1 cellular context compared by ENCODE assay signal in the genomic region with DNA sequence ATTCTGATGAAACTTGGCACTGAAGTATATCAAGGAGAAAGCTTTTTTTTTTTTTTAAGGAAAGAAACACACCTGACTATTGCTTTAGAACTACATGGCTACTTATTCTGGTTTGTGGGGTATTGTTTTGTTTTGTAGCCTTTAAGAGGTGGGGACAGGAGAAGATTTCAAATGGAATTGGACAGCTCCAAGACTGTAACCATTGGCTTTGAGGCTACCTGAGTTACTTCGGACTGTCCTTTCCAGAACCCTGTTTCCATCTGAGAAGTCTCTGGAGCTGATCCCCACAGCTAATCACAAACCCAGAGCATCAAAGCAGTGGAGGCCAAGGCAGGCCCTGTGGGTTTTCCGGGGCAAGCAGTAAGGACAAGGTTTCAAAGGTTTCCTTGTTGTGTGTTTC.
TF ChIP-seq lines count a peak whose summit lies in the region.

No MANE protein-coding gene starts in this region.

TF ChIP-seq in HEK293, 187 proteins besides CTCF, POLR2A, EP300 and RAD21 (continued from another document):
- TF ChIP-seq, protein P1, sequence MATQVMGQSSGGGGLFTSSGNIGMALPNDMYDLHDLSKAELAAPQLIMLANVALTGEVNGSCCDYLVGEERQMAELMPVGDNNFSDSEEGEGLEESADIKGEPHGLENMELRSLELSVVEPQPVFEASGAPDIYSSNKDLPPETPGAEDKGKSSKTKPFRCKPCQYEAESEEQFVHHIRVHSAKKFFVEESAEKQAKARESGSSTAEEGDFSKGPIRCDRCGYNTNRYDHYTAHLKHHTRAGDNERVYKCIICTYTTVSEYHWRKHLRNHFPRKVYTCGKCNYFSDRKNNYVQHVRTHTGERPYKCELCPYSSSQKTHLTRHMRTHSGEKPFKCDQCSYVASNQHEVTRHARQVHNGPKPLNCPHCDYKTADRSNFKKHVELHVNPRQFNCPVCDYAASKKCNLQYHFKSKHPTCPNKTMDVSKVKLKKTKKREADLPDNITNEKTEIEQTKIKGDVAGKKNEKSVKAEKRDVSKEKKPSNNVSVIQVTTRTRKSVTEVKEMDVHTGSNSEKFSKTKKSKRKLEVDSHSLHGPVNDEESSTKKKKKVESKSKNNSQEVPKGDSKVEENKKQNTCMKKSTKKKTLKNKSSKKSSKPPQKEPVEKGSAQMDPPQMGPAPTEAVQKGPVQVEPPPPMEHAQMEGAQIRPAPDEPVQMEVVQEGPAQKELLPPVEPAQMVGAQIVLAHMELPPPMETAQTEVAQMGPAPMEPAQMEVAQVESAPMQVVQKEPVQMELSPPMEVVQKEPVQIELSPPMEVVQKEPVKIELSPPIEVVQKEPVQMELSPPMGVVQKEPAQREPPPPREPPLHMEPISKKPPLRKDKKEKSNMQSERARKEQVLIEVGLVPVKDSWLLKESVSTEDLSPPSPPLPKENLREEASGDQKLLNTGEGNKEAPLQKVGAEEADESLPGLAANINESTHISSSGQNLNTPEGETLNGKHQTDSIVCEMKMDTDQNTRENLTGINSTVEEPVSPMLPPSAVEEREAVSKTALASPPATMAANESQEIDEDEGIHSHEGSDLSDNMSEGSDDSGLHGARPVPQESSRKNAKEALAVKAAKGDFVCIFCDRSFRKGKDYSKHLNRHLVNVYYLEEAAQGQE (tag by site-specific recombination; IDR thresholded peaks at IDR 0.05), result peak; percentile 49; the same call in 1 of the 2 replicates
- TF ChIP-seq ZNF16 (tag by site-specific recombination; IDR thresholded peaks at IDR 0.05; ENCODE audit: low read depth) (no peak), HOXD13 (CRISPR knock-in tag; IDR thresholded peaks at IDR 0.05; ENCODE audit: borderline replicate concordance) (no peak)
- TF ChIP-seq, protein P2, sequence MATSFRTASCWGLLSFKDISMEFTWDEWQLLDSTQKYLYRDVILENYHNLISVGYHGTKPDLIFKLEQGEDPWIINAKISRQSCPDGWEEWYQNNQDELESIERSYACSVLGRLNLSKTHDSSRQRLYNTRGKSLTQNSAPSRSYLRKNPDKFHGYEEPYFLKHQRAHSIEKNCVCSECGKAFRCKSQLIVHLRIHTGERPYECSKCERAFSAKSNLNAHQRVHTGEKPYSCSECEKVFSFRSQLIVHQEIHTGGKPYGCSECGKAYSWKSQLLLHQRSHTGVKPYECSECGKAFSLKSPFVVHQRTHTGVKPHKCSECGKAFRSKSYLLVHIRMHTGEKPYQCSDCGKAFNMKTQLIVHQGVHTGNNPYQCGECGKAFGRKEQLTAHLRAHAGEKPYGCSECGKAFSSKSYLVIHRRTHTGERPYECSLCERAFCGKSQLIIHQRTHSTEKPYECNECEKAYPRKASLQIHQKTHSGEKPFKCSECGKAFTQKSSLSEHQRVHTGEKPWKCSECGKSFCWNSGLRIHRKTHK (tag by site-specific recombination; IDR thresholded peaks at IDR 0.05), result no peak
- TF ChIP-seq, protein P3, sequence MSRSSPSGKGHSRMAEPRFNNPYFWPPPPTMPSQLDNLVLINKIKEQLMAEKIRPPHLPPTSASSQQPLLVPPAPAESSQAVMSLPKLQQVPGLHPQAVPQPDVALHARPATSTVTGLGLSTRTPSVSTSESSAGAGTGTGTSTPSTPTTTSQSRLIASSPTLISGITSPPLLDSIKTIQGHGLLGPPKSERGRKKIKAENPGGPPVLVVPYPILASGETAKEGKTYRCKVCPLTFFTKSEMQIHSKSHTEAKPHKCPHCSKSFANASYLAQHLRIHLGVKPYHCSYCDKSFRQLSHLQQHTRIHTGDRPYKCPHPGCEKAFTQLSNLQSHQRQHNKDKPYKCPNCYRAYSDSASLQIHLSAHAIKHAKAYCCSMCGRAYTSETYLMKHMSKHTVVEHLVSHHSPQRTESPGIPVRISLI (tag by site-specific recombination; IDR thresholded peaks at IDR 0.05), result no peak
